Comparison of ENCODE assay signal across 23 cellular contexts in the genomic region with DNA sequence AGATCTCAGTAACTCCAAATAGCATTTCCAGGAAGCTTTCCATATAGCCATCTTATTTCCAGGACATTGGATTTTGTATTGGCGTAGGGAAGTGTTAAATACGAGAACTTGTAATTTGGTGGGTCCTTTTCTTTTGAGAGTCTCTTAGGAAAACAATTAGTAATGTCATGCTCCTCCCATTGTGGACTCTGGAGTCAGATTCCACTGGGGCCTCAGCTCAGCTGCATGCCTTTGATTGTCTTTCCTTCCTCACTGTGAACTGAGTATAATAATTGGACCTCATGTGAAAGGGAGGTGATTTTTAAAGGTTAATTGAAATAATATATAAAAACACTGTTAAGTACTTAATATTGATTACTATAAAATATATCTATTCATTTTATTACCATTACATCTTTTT.
"Had no signal": no experiment of that assay in that cellular context is flagged by ENCODE, and none has a peak within 500 bp of the region (broad histone marks: within the 10 kb centered on the region; RNA-seq: fewer than 3 reads in every experiment).

No MANE protein-coding gene starts in this region.

- H3K4me3 ChIP-seq: esophagus muscularis mucosa, heart right ventricle, pancreas, prostate gland, testis, transverse colon had no signal

- H3K27me3 ChIP-seq: esophagus muscularis mucosa, heart right ventricle, pancreas, testis, transverse colon had no signal

- ATAC-seq: foreskin keratinocyte; heart right ventricle; left cardiac atrium; pancreas; stimulated activated naive CD8-positive, alpha-beta T cell treated with anti-CD3 and anti-CD28 coated beads, Interleukin-15, Interleukin-2, amounts not matched to agents 100 U/mL and 50 U/mL, for 24 hours had no signal

- H3K27ac ChIP-seq: esophagus muscularis mucosa, foreskin keratinocyte, heart right ventricle, pancreas, prostate gland, testis, transverse colon had no signal

- H3K4me1 ChIP-seq: esophagus muscularis mucosa, foreskin keratinocyte, heart right ventricle, pancreas, prostate gland, testis, transverse colon had no signal

- DNase-seq: activated CD4-positive, alpha-beta T cell treated with anti-CD3 and anti-CD28 coated beads for 4 hours; activated CD4-positive, alpha-beta T cell treated with anti-CD3 and anti-CD28 coated beads, Interleukin-2, amount 50 U/mL, for 4 hours; activated CD4-positive, CD25-positive, alpha-beta regulatory T cell; activated CD8-positive, alpha-beta memory T cell treated with anti-CD3 and anti-CD28 coated beads, Interleukin-2, amount 50 U/mL, for 4 hours; activated gamma-delta T cell; activated naive CD4-positive, alpha-beta T cell treated with anti-CD3 and anti-CD28 coated beads, Interleukin-2, amount 10 ng/mL, durations not matched to agents 7 days and 5 days; activated T-cell treated with anti-CD3 and anti-CD28 coated beads, Interleukin-2, amount 50 U/mL, for 1 hour; amniotic stem cell; central memory CD4-positive, alpha-beta T cell; endodermal cell; foreskin keratinocyte; heart right ventricle; left cardiac atrium; naive B cell; nucleus accumbens; pancreas; stimulated activated CD4-positive, alpha-beta T cell treated with anti-CD3 and anti-CD28 coated beads, Interleukin-2, amount 100 ng/mL, for 48 hours; stimulated activated naive CD8-positive, alpha-beta T cell treated with anti-CD3 and anti-CD28 coated beads, Interleukin-15, Interleukin-2, amounts not matched to agents 100 U/mL and 50 U/mL, for 24 hours; testis; transverse colon had no signal

- H3K36me3 ChIP-seq: esophagus muscularis mucosa, heart right ventricle, pancreas, prostate gland, transverse colon had no signal

- FAIRE-seq: keratinocyte, pancreas had no signal

- H3K9me3 ChIP-seq: pancreas, prostate gland, testis, transverse colon had no signal
